In the genomic region with DNA sequence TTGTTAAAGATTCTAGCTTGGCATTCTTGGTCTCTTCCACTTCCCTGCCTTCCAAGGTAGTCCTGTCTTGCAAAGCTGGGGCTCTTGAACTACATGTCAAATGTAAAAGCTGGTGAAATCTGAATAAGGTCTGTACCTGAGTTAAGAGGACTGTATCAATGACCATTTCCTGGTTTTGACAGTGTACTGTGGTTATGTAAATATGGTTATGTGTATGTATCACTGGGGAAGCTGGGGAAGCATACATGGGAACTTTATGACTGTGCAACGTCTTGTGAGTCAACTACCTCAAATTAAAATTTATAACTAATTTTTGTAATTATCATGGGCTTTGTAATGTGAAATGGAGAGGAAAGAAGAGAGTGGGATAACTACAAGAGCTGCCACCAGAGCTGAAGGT, we compare ENCODE assay signal across 12 cellular contexts.
DNase-seq lines count a peak whose midpoint lies in the region; ATAC-seq and TF ChIP-seq lines count a peak whose summit lies in the region.
"Had no signal": no experiment of that assay in that cellular context is flagged by ENCODE, and none has a peak within 500 bp of the region (broad histone marks: within the 10 kb centered on the region; RNA-seq: fewer than 3 reads in every experiment).

No MANE protein-coding gene starts in this region.

- H3K4me3 Mint-ChIP-seq in MCF 10A (ENCODE audit: unreplicated experiment): no peak overlapping the region
- no peak overlapping the region for H3K4me3 Mint-ChIP-seq in progenitor cell of endocrine pancreas (ENCODE audit: low read depth)
- H3K4me3 Mint-ChIP-seq: neural progenitor cell had no signal

- no peaks in the 10 kb centered on the region for H3K4me1 Mint-ChIP-seq in MCF 10A (ENCODE audit: insufficient read depth, unreplicated experiment)
- peaks cover 6% of the 10 kb centered on the region for H3K4me1 Mint-ChIP-seq in progenitor cell of endocrine pancreas (ENCODE audit: low read depth)
- H3K4me1 Mint-ChIP-seq: neural progenitor cell had no signal

- POLR2A ChIA-PET in MCF 10A (lab: Yijun Ruan, JAX): no interaction called here

- no peak overlapping the region for H3K9ac ChIP-seq in MM.1S (ENCODE audit: low read length)
- H3K9ac ChIP-seq: neural progenitor cell had no signal

- intact Hi-C loops in MCF 10A (cut with micrococcal nuclease): no loop called here

- no peaks in the 10 kb centered on the region for H3K79me2 ChIP-seq in MM.1S (ENCODE audit: low read length)

- H3K27ac Mint-ChIP-seq in MCF 10A (ENCODE audit: low read depth, unreplicated experiment) (no peak overlapping the region), progenitor cell of endocrine pancreas (no peak overlapping the region)
- H3K27ac Mint-ChIP-seq: neural progenitor cell had no signal

- no peaks in the 10 kb centered on the region for H4K20me1 ChIP-seq in MM.1S (ENCODE audit: insufficient read depth, low read length)

- peak; percentile 60 for ATAC-seq in GM19324 (IDR thresholded peaks at IDR 0.05; ENCODE audit: low FRiP score, unreplicated experiment)
- ATAC-seq in HG02610 (IDR thresholded peaks at IDR 0.05; ENCODE audit: unreplicated experiment): peak; percentile 99
- peak; percentile 97 for ATAC-seq in HG03354 (IDR thresholded peaks at IDR 0.05; ENCODE audit: poor library complexity, severe bottlenecking, unreplicated experiment)

- H3K36me3 Mint-ChIP-seq in MCF 10A (ENCODE audit: insufficient read depth, unreplicated experiment) (no peaks in the 10 kb centered on the region), progenitor cell of endocrine pancreas (ENCODE audit: insufficient read depth) (no peaks in the 10 kb centered on the region)
- H3K36me3 Mint-ChIP-seq: neural progenitor cell had no signal

- H3K9me2 ChIP-seq in MM.1S (replicated peaks; ENCODE audit: insufficient read depth, low read length): no peaks in the 10 kb centered on the region

- CTCF ChIA-PET in MCF 10A (lab: Yijun Ruan, JAX): interaction anchor here (1.2 kb wide), 1 partner anchor 25 kb away, joined by 3 read pairs; no protein-coding TSS in a partner anchor

- peak; percentile 20 for DNase-seq in ELR (ENCODE audit: low read depth)
- no peak for DNase-seq in MCF 10A (ENCODE audit: unreplicated experiment)
- no peak for DNase-seq in progenitor cell of endocrine pancreas (ENCODE audit: low spot score, unreplicated experiment)
- no peak for DNase-seq in activated naive CD4-positive, alpha-beta T cell treated with Interleukin-2 at 50 U/mL for 16 hours
- DNase-seq in MM.1S: no peak
- DNase-seq: DMS 273 treated with DMSO at 0.1 percent for 48 hours, NCI-H2081 had no signal

- H3K36me3 ChIP-seq in MM.1S (replicated peaks; ENCODE audit: insufficient read depth, low read length): no peaks in the 10 kb centered on the region
- H3K36me3 ChIP-seq: neural progenitor cell had no signal

- no peak overlapping the region for H3K4me3 ChIP-seq in MM.1S (ENCODE audit: low read length)
- H3K4me3 ChIP-seq: coronary artery, neural progenitor cell had no signal

- H3K4me1 ChIP-seq in MM.1S (ENCODE audit: low read length): no peaks in the 10 kb centered on the region
- H3K4me1 ChIP-seq: neural progenitor cell had no signal

- TF ChIP-seq CTCF in MCF 10A (IDR thresholded peaks at IDR 0.05; ENCODE audit: unreplicated experiment) (no peak), progenitor cell of endocrine pancreas (IDR thresholded peaks at IDR 0.05; ENCODE audit: unreplicated experiment) (no peak), MM.1S (IDR thresholded peaks at IDR 0.05; ENCODE audit: low read length) (no peak)

- no peaks in the 10 kb centered on the region for H3K9me3 ChIP-seq in MM.1S (replicated peaks; ENCODE audit: insufficient read depth, low read length)

- H3K27me3 Mint-ChIP-seq in MCF 10A (ENCODE audit: insufficient read depth, unreplicated experiment) (no peaks in the 10 kb centered on the region), progenitor cell of endocrine pancreas (no peaks in the 10 kb centered on the region)

- no peaks in the 10 kb centered on the region for H3K27me3 ChIP-seq in MM.1S (replicated peaks; ENCODE audit: insufficient read depth, low read length)
- H3K27me3 ChIP-seq: neural progenitor cell had no signal

- no peak overlapping the region for H3K4me2 ChIP-seq in MM.1S (ENCODE audit: low read depth, low read length)
- H3K4me2 ChIP-seq: neural progenitor cell had no signal

- H3K9me3 Mint-ChIP-seq in MCF 10A (ENCODE audit: unreplicated experiment): no peaks in the 10 kb centered on the region
- H3K9me3 Mint-ChIP-seq in progenitor cell of endocrine pancreas (ENCODE audit: low read depth): peaks cover 7% of the 10 kb centered on the region
- H3K9me3 Mint-ChIP-seq: neural progenitor cell had no signal

- no TSS peak for BruUV-seq in MCF 10A (replicated peaks; lab: Mats Ljungman, UMichigan)

- no peak overlapping the region for H3K27ac ChIP-seq in MM.1S (ENCODE audit: low read length)
- H3K27ac ChIP-seq: coronary artery, neural progenitor cell had no signal

- H2AFZ ChIP-seq in MM.1S (ENCODE audit: low read length): no peak overlapping the region
- H2AFZ ChIP-seq: neural progenitor cell had no signal

- no peaks in the 10 kb centered on the region for H3F3A ChIP-seq in MM.1S (ENCODE audit: insufficient read depth, low read length)
